In genomic region chr7:87345166-87345927, GRCh38 we compare ENCODE assay signal across 8 cellular contexts. TPM values are rescaled to one million over a fixed set of nuclear protein-coding genes. Genes with fewer than 3 reads are reported as not detected.
DNase-seq lines count a peak whose midpoint lies in the region; ATAC-seq and TF ChIP-seq lines count a peak whose summit lies in the region.

Gene CROT (plus strand): TSS chr7:87345664. CDS start chr7:87349069, 3,405 bp downstream.

- peak; percentile 93 to 98 for DNase-seq in NCI-H526 (lab: John Stamatoyannopoulos, UW)
- peak; percentile 93 for DNase-seq in activated CD4-positive, alpha-beta T cell treated with anti-CD3 and anti-CD28 coated beads, Interleukin-2, amount 50 U/mL, for 1 hour
- DNase-seq in left lung = peak; percentile 97 to 98
- DNase-seq in stimulated activated CD4-positive, alpha-beta T cell treated with anti-CD3 and anti-CD28 coated beads, Interleukin-2, amount 100 ng/mL, for 4 hours (ENCODE audit: low read depth) = peak; percentile 90

- H3K27me3 ChIP-seq in BLaER1 treated with 17β-estradiol and CSF1 and Interleukin-3, amounts not matched to agents 10 nM and 100 nM = peaks cover 0 to 6% (median 0%) of the 10 kb centered on the region in 11 experiments; a peak in 1 of 22 replicates
- H3K27me3 ChIP-seq in left lung = no peaks in the 10 kb centered on the region

- no peaks in the 10 kb centered on the region for H3K27me3 Mint-ChIP-seq in dendritic cell treated with granulocyte-macrophage colony-stimulating factor and Interleukin-4, amounts not matched to agents 40 ng/mL and 50 ng/mL, for 4 days

- peaks cover 26% of the 10 kb centered on the region for H3K36me3 Mint-ChIP-seq in dendritic cell treated with granulocyte-macrophage colony-stimulating factor and Interleukin-4, amounts not matched to agents 40 ng/mL and 50 ng/mL, for 4 days (ENCODE audit: low read depth)

- H3K4me2 ChIP-seq in BLaER1 treated with 17β-estradiol and CSF1 and Interleukin-3, amounts not matched to agents 10 nM and 100 nM = peak within 1 kb of the TSS; percentile 77 to 94 (median 85)

- H3K9me3 ChIP-seq in BLaER1 treated with 17β-estradiol and CSF1 and Interleukin-3, amounts not matched to agents 10 nM and 100 nM (replicated peaks in 1 of 11) = peaks cover 0 to 8% (median 1%) of the 10 kb centered on the region in 11 experiments; a peak in 7 of 22 replicates
- no peaks in the 10 kb centered on the region for H3K9me3 ChIP-seq in left lung

- peaks cover 5 to 24% (median 17%) of the 10 kb centered on the region in 10 experiments; a peak in 18 of 20 replicates for H3K4me1 ChIP-seq in BLaER1 treated with 17β-estradiol and CSF1 and Interleukin-3, amounts not matched to agents 10 nM and 100 nM
- H3K4me1 ChIP-seq in left lung = peaks cover 0 to 18% of the 10 kb centered on the region in 2 donors

- peak within 1 kb of the TSS; percentile 63 to 80 (median 76) for H3K9ac ChIP-seq in BLaER1 treated with 17β-estradiol and CSF1 and Interleukin-3, amounts not matched to agents 10 nM and 100 nM

- H3K4me3 Mint-ChIP-seq in dendritic cell treated with granulocyte-macrophage colony-stimulating factor and Interleukin-4, amounts not matched to agents 40 ng/mL and 50 ng/mL, for 4 days = peak within 1 kb of the TSS; percentile 89

- H3K4me3 ChIP-seq in BLaER1 treated with 17β-estradiol and CSF1 and Interleukin-3, amounts not matched to agents 10 nM and 100 nM = peak within 1 kb of the TSS; percentile 61 to 79 (median 70)
- H3K4me3 ChIP-seq in left lung = peak within 1 kb of the TSS; percentile 66 to 74

- intact Hi-C loops in dendritic cell treated with granulocyte-macrophage colony-stimulating factor and Interleukin-4, amounts not matched to agents 40 ng/mL and 50 ng/mL, for 4 days (cut with micrococcal nuclease) = loop anchor here (2.0 to 10.0 kb wide), 4 partner anchors 129 to 531 kb away; partner anchors contain the start of genes ABCB4, DBF4, DMTF1 and SLC25A40
- intact Hi-C loops in left lung (cut with DNase I) = no loop called here

- H4K20me1 ChIP-seq in BLaER1 treated with 17β-estradiol and CSF1 and Interleukin-3, amounts not matched to agents 10 nM and 100 nM = no peaks in the 10 kb centered on the region

- H3K4me1 Mint-ChIP-seq in dendritic cell treated with granulocyte-macrophage colony-stimulating factor and Interleukin-4, amounts not matched to agents 40 ng/mL and 50 ng/mL, for 4 days (ENCODE audit: low read depth) = peaks cover 13% of the 10 kb centered on the region

- peak within 1 kb of the TSS; percentile 21 to 74 (median 65); a peak in 21 of 22 replicates for H3K27ac ChIP-seq in BLaER1 treated with 17β-estradiol and CSF1 and Interleukin-3, amounts not matched to agents 10 nM and 100 nM
- H3K27ac ChIP-seq in left lung = peak within 1 kb of the TSS; percentile 88 to 94

- peaks cover 16 to 42% (median 26%) of the 10 kb centered on the region in 11 experiments for H3K36me3 ChIP-seq in BLaER1 treated with 17β-estradiol and CSF1 and Interleukin-3, amounts not matched to agents 10 nM and 100 nM
- peaks cover 0 to 20% of the 10 kb centered on the region in 2 donors for H3K36me3 ChIP-seq in left lung

- H3K9me3 Mint-ChIP-seq in dendritic cell treated with granulocyte-macrophage colony-stimulating factor and Interleukin-4, amounts not matched to agents 40 ng/mL and 50 ng/mL, for 4 days = no peaks in the 10 kb centered on the region

- TF ChIP-seq CTCF in left lung (IDR thresholded peaks at IDR 0.05) = peak in 1 of 2 donors; percentile 35

- peak within 1 kb of the TSS; percentile 92 for H3K27ac Mint-ChIP-seq in dendritic cell treated with granulocyte-macrophage colony-stimulating factor and Interleukin-4, amounts not matched to agents 40 ng/mL and 50 ng/mL, for 4 days

- ATAC-seq in GM19324 (IDR thresholded peaks at IDR 0.05; ENCODE audit: low FRiP score, unreplicated experiment) (peak; percentile 99), HG03469 (IDR thresholded peaks at IDR 0.05; ENCODE audit: unreplicated experiment) (peak; percentile 96), left lung (peak; percentile 100)

RNA-seq across cellular contexts. Expression of gene CROT, which starts in this region (rescaled TPM):
- 10 to 100 TPM; 13.0 to 15.5 TPM for total RNA-seq in left lung

Comparison
In these comparisons a context has a peak if more than half of its experiments do, and no peak if none do; other contexts are left out.
1. Peak in every context shown above with its lines: DNase-seq, ATAC-seq, H3K4me3 ChIP-seq and H3K27ac ChIP-seq.